14 cellular contexts compared by ENCODE assay signal in the genomic region with DNA sequence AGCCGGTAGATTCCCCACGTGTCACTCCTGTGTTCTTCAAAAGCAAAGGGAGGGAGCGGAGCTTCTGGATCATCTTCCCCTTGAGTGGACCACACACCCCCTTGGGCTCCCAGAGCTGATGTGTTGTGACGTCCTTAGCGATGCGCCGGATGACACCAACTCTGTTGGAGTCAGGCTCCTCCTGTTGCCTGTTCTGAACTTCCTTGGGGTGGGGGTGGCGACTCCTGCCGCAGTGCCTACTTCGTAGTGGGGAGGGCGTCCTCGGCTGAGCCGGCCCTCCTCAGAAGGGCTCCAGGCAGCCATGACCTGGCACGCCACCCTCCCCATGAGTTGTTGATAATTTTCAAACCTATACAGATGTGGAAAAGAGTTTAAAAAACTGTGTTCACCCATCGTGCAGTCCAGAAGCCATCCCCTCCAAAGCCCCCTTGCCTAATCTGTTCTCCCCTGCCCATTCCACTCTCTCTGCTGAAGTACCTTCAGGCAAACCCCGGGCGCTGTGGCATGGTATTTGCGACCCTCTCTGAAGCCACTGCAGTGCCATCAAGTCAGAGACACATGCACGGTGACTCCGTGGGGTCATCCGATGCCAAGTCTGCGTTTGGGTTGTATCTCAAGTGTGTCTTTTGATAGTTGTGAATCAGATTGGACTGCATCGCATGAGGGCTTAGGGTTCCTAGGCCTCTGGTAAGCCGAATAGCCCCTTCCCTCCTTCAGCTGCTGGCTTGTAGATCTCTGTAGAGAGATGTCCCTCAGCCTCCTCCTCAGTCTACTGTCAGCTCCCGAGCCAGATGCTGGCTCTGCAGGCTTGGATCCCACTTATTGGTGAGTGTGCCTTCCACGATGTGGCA. TPM values are rescaled to one million over a fixed set of nuclear protein-coding genes. Genes with fewer than 3 reads are reported as not detected.
DNase-seq lines count a peak whose midpoint lies in the region; ATAC-seq, FAIRE-seq and TF ChIP-seq lines count a peak whose summit lies in the region.
"Had no signal": no experiment of that assay in that cellular context is flagged by ENCODE, and none has a peak within 500 bp of the region (broad histone marks: within the 10 kb centered on the region; RNA-seq: fewer than 3 reads in every experiment).

No MANE protein-coding gene starts in this region.

- peaks cover 31% of the 10 kb centered on the region for H3K79me2 ChIP-seq in keratinocyte (ENCODE audit: control insufficient read depth, insufficient read depth, low read length)

- TF ChIP-seq CTCF in keratinocyte (optimal IDR thresholded peaks at IDR 0.05 in 1 of 3, IDR thresholded peaks at IDR 0.05 in 1 of 3, conservative IDR thresholded peaks at IDR 0.05 in 1 of 3; ENCODE audit: extremely low read depth in 1 of 3, insufficient read depth in 2 of 3, low read length in 3 of 3) (no peak), type B pancreatic cell (conservative IDR thresholded peaks at IDR 0.05) (no peak)
- TF ChIP-seq CTCF in CD8-positive, alpha-beta T cell (IDR thresholded peaks at IDR 0.05): no peak

- intact Hi-C loops in cardiac septum (cut with DNase I): no loop called here
- intact Hi-C loops in left ventricle myocardium superior (cut with micrococcal nuclease): no loop called here
- intact Hi-C loops in activated T-helper 1 cell treated with anti-CD3 and anti-CD28 coated beads, Interleukin-12 subunit alpha, Interleukin-12 subunit beta, Interleukin-2, Interleukin-4 antibody, amounts not matched to agents 30 ng/mL and 10 ng/mL and 1 ng/mL, durations not matched to agents 14 hours and 24 hours and 36 hours (cut with micrococcal nuclease): loop anchor here (1.0 to 5.0 kb wide), 6 partner anchors 14 to 242 kb away; a partner anchor contains a TSS
- intact Hi-C loops in CD8-positive, alpha-beta T cell (cut with DNase I, micrococcal nuclease): loop anchor here in 1 of 2 experiments (2.0 kb wide), 1 partner anchor 15 kb away; no protein-coding TSS in a partner anchor

- H3K27ac Mint-ChIP-seq in activated T-helper 1 cell treated with anti-CD3 and anti-CD28 coated beads, Interleukin-12 subunit alpha, Interleukin-12 subunit beta, Interleukin-2, Interleukin-4 antibody, amounts not matched to agents 30 ng/mL and 10 ng/mL and 1 ng/mL, durations not matched to agents 14 hours and 24 hours and 36 hours: peak overlapping the region; percentile 91
- H3K27ac Mint-ChIP-seq in type B pancreatic cell: peak overlapping the region; percentile 98
- no peak overlapping the region for H3K27ac Mint-ChIP-seq in CD8-positive, alpha-beta T cell

- CTCF ChIA-PET in CD8-positive, alpha-beta T cell (lab: Charles Lee): interaction anchor here (1.0 kb wide), 1 partner anchor 13 kb away, joined by 4 read pairs; no protein-coding TSS in a partner anchor

- H3K4me1 ChIP-seq in keratinocyte (ENCODE audit: control insufficient read depth, extremely low read depth, insufficient read depth, low read length): peaks cover 14% of the 10 kb centered on the region
- H3K4me1 ChIP-seq in CD8-positive, alpha-beta T cell (ENCODE audit: insufficient read depth, low read length): peaks cover 16% of the 10 kb centered on the region
- H3K4me1 ChIP-seq: adrenal gland, colonic mucosa, prostate gland had no signal

- DNase-seq in cardiac septum (ENCODE audit: low spot score): peak; percentile 51
- no peak for DNase-seq in left ventricle myocardium superior
- DNase-seq in activated T-helper 1 cell treated with anti-CD3 and anti-CD28 coated beads, Interleukin-12 subunit alpha, Interleukin-12 subunit beta, Interleukin-2, Interleukin-4 antibody, amounts not matched to agents 30 ng/mL and 10 ng/mL and 1 ng/mL, durations not matched to agents 14 hours and 24 hours and 36 hours (ENCODE audit: low spot score): no peak
- DNase-seq in keratinocyte (ENCODE audit: low read depth, low spot score): no peak
- no peak for DNase-seq in type B pancreatic cell (ENCODE audit: extremely low spot score, unreplicated experiment)
- DNase-seq in NCI-H524 treated with DMSO at 0.1 percent for 48 hours (lab: John Stamatoyannopoulos, UW): no peak
- DNase-seq in CD8-positive, alpha-beta T cell: no peak
- DNase-seq: activated CD4-positive, alpha-beta T cell treated with anti-CD3 and anti-CD28 coated beads for 1 hour; colonic mucosa; NCI-H1930 had no signal

- H3K36me3 Mint-ChIP-seq in activated T-helper 1 cell treated with anti-CD3 and anti-CD28 coated beads, Interleukin-12 subunit alpha, Interleukin-12 subunit beta, Interleukin-2, Interleukin-4 antibody, amounts not matched to agents 30 ng/mL and 10 ng/mL and 1 ng/mL, durations not matched to agents 14 hours and 24 hours and 36 hours (ENCODE audit: low read depth): peaks cover 66% of the 10 kb centered on the region
- peaks cover 29% of the 10 kb centered on the region for H3K36me3 Mint-ChIP-seq in type B pancreatic cell
- H3K36me3 Mint-ChIP-seq in CD8-positive, alpha-beta T cell: peaks cover 82% of the 10 kb centered on the region

- H3K9me1 ChIP-seq in keratinocyte (ENCODE audit: control insufficient read depth, extremely low read depth, insufficient read depth, low read length): peaks cover 2% of the 10 kb centered on the region

- no peak overlapping the region for H3K4me2 ChIP-seq in keratinocyte (ENCODE audit: control insufficient read depth, extremely low read depth, insufficient read depth, low read depth, low read length)

- dilution Hi-C loops in keratinocyte (cut with MboI; ENCODE audit: extremely low pct_ligation_motif_present, low sequenced_read_pairs): no loop called here

- no peak overlapping the region for H2AFZ ChIP-seq in keratinocyte (ENCODE audit: control insufficient read depth, low read length)

- H4K20me1 ChIP-seq in keratinocyte (ENCODE audit: control insufficient read depth, extremely low read depth, insufficient read depth, low read length): no peaks in the 10 kb centered on the region

- H3K4me3 Mint-ChIP-seq in activated T-helper 1 cell treated with anti-CD3 and anti-CD28 coated beads, Interleukin-12 subunit alpha, Interleukin-12 subunit beta, Interleukin-2, Interleukin-4 antibody, amounts not matched to agents 30 ng/mL and 10 ng/mL and 1 ng/mL, durations not matched to agents 14 hours and 24 hours and 36 hours: peak overlapping the region; percentile 59
- no peak overlapping the region for H3K4me3 Mint-ChIP-seq in type B pancreatic cell
- no peak overlapping the region for H3K4me3 Mint-ChIP-seq in CD8-positive, alpha-beta T cell

- peaks cover 19 to 37% of the 10 kb centered on the region in 2 experiments for H3K36me3 ChIP-seq in keratinocyte (ENCODE audit: control insufficient read depth in 2 of 2, extremely low read depth in 1 of 2, insufficient read depth in 2 of 2, low read length in 2 of 2)
- peaks cover 43% of the 10 kb centered on the region for H3K36me3 ChIP-seq in CD8-positive, alpha-beta T cell (ENCODE audit: insufficient read depth, low read length)

- no peaks in the 10 kb centered on the region for H3K9me3 Mint-ChIP-seq in activated T-helper 1 cell treated with anti-CD3 and anti-CD28 coated beads, Interleukin-12 subunit alpha, Interleukin-12 subunit beta, Interleukin-2, Interleukin-4 antibody, amounts not matched to agents 30 ng/mL and 10 ng/mL and 1 ng/mL, durations not matched to agents 14 hours and 24 hours and 36 hours
- H3K9me3 Mint-ChIP-seq in type B pancreatic cell: no peaks in the 10 kb centered on the region
- H3K9me3 Mint-ChIP-seq in CD8-positive, alpha-beta T cell: no peaks in the 10 kb centered on the region

- ATAC-seq in left ventricle myocardium superior: no peak
- no peak for ATAC-seq in CD8-positive, alpha-beta T cell
- no peak for ATAC-seq in HG02678 (IDR thresholded peaks at IDR 0.05; ENCODE audit: unreplicated experiment)

- no peaks in the 10 kb centered on the region for H3K27me3 ChIP-seq in keratinocyte (ENCODE audit: control insufficient read depth, extremely low read depth, insufficient read depth, low read length)
- no peaks in the 10 kb centered on the region for H3K27me3 ChIP-seq in CD8-positive, alpha-beta T cell (ENCODE audit: insufficient read depth, low read length)
- H3K27me3 ChIP-seq: adrenal gland, colonic mucosa had no signal

- peak overlapping the region; percentile 97 for H3K27ac ChIP-seq in keratinocyte (ENCODE audit: control insufficient read depth, insufficient read depth, low read length)
- no peak overlapping the region for H3K27ac ChIP-seq in CD8-positive, alpha-beta T cell (ENCODE audit: low read depth, low read length)
- H3K27ac ChIP-seq: adrenal gland, colonic mucosa, prostate gland had no signal

- H3K4me1 Mint-ChIP-seq in activated T-helper 1 cell treated with anti-CD3 and anti-CD28 coated beads, Interleukin-12 subunit alpha, Interleukin-12 subunit beta, Interleukin-2, Interleukin-4 antibody, amounts not matched to agents 30 ng/mL and 10 ng/mL and 1 ng/mL, durations not matched to agents 14 hours and 24 hours and 36 hours (ENCODE audit: low read depth): peaks cover 74% of the 10 kb centered on the region
- H3K4me1 Mint-ChIP-seq in type B pancreatic cell (ENCODE audit: unreplicated experiment): no peaks in the 10 kb centered on the region
- H3K4me1 Mint-ChIP-seq in CD8-positive, alpha-beta T cell (ENCODE audit: low read depth): peaks cover 21% of the 10 kb centered on the region

- H3K4me3 ChIP-seq in keratinocyte (ENCODE audit: control insufficient read depth in 2 of 3, extremely low read depth in 1 of 3, insufficient read depth in 2 of 3, low read depth in 1 of 3, low read length in 3 of 3): no peak overlapping the region
- no peak overlapping the region for H3K4me3 ChIP-seq in CD8-positive, alpha-beta T cell (ENCODE audit: low read depth, low read length)
- H3K4me3 ChIP-seq: adrenal gland, colonic mucosa, prostate gland had no signal

- FAIRE-seq in keratinocyte (lab: Jason Lieb, UNC): no peak
- FAIRE-seq: GM19239 had no signal

- H3K9ac ChIP-seq in keratinocyte (ENCODE audit: control insufficient read depth, extremely low read depth, insufficient read depth, low read length): peak overlapping the region; percentile 77

- no peaks in the 10 kb centered on the region for H3K27me3 Mint-ChIP-seq in activated T-helper 1 cell treated with anti-CD3 and anti-CD28 coated beads, Interleukin-12 subunit alpha, Interleukin-12 subunit beta, Interleukin-2, Interleukin-4 antibody, amounts not matched to agents 30 ng/mL and 10 ng/mL and 1 ng/mL, durations not matched to agents 14 hours and 24 hours and 36 hours (ENCODE audit: insufficient read depth)
- H3K27me3 Mint-ChIP-seq in type B pancreatic cell: no peaks in the 10 kb centered on the region
- no peaks in the 10 kb centered on the region for H3K27me3 Mint-ChIP-seq in CD8-positive, alpha-beta T cell (ENCODE audit: low read depth)

- H3K9me3 ChIP-seq in keratinocyte (ENCODE audit: control insufficient read depth, low read depth, low read length): no peaks in the 10 kb centered on the region
- H3K9me3 ChIP-seq in CD8-positive, alpha-beta T cell (ENCODE audit: low read length): no peaks in the 10 kb centered on the region
- H3K9me3 ChIP-seq: adrenal gland, colonic mucosa, prostate gland had no signal

- POLR2A ChIA-PET in CD8-positive, alpha-beta T cell (lab: Charles Lee): interaction anchor here (0.5 kb wide), 1 partner anchor 1122 kb away, joined by 3 read pairs; no protein-coding TSS in a partner anchor

RNA-seq across cellular contexts. Expression of a gene that starts 16.8 kb away (rescaled TPM):
- total RNA-seq in cardiac septum: 42.9 TPM
- total RNA-seq in left ventricle myocardium superior: 49.1 TPM
- 59.6 and 62.0 TPM in 2 replicates for total RNA-seq in activated T-helper 1 cell treated with anti-CD3 and anti-CD28 coated beads, Interleukin-12 subunit alpha, Interleukin-12 subunit beta, Interleukin-2, Interleukin-4 antibody, amounts not matched to agents 30 ng/mL and 10 ng/mL and 1 ng/mL, durations not matched to agents 14 hours and 24 hours and 36 hours
- 13.6 to 14.4 TPM (median 14.2 TPM) in 3 replicates for polyA plus RNA-seq in keratinocyte
- polyA plus RNA-seq in keratinocyte (2011; ENCODE audit: low read depth): 28.9 TPM
- 11.4 and 14.7 TPM in 2 replicates for polyA plus RNA-seq in keratinocyte (2011; cell fraction: cytosol; rRNA removed)
- polyA plus RNA-seq in keratinocyte (2011; cell fraction: nucleus; rRNA removed): 32.5 and 35.7 TPM in 2 replicates
- polyA plus RNA-seq in keratinocyte (2012; ENCODE audit: low replicate concordance): 23.7 and 26.2 TPM in 2 replicates
- polyA minus RNA-seq in keratinocyte: 14.0 to 18.2 TPM (median 17.5 TPM) in 3 replicates
- polyA minus RNA-seq in keratinocyte (2011; cell fraction: cytosol; rRNA and poly(A)+ RNA removed): 11.7 TPM
- 12.8 and 18.8 TPM in 2 replicates for polyA minus RNA-seq in keratinocyte (2011; cell fraction: nucleus; rRNA and poly(A)+ RNA removed)
- 62.9 and 64.6 TPM in 2 replicates for total RNA-seq in type B pancreatic cell (ENCODE audit: low replicate concordance)
- 10 to 100 TPM; 82.2 to 85.2 TPM for total RNA-seq in CD8-positive, alpha-beta T cell
